23 cellular contexts compared by ENCODE assay signal in the genomic region with DNA sequence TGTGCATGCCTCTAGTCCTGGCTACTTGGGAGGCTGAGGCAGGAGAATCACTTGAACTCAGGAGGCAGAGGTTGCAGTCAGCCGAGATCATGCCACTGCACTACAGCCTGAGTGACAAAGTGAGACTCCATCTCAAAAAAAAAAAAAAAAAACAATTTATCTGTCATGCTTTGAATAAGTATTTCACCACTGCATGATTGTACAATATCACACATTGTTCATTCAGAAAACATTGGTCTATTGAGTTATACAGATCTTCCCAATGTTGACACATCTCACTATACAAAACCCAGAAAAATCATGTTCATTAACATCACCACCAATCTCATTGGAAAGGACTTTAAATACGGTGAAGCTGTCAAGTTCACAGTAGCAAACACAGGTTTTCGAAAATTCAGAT.
"Had no signal": no experiment of that assay in that cellular context is flagged by ENCODE, and none has a peak within 500 bp of the region (broad histone marks: within the 10 kb centered on the region; RNA-seq: fewer than 3 reads in every experiment).

No MANE protein-coding gene starts in this region.

- H3K27me3 ChIP-seq: esophagus squamous epithelium, right lobe of liver, tibial nerve had no signal

- H3K27ac ChIP-seq: epithelial cell of prostate, esophagus squamous epithelium, left ventricle myocardium inferior, right lobe of liver, tibial nerve had no signal

- H3K4me3 ChIP-seq: esophagus squamous epithelium, left ventricle myocardium inferior, lung, right lobe of liver, tibial nerve had no signal

- H3K4me1 Mint-ChIP-seq: central memory CD8-positive, alpha-beta T cell; nephron had no signal

- H3K4me1 ChIP-seq: esophagus squamous epithelium, left ventricle myocardium inferior, right lobe of liver, tibial nerve had no signal

- ATAC-seq: activated CD8-positive, alpha-beta memory T cell treated with anti-CD3 and anti-CD28 coated beads, Interleukin-2, amount 10 ng/mL, durations not matched to agents 7 days and 5 days; activated CD8-positive, alpha-beta T cell treated with anti-CD3 and anti-CD28 coated beads, Interleukin-2, amount 10 ng/mL, durations not matched to agents 7 days and 5 days; right lobe of liver had no signal

- H3K36me3 ChIP-seq: esophagus squamous epithelium, left ventricle myocardium inferior, right lobe of liver, tibial nerve had no signal

- DNase-seq: activated B cell treated with CpG ODN at 0.5 μM for 24 hours; activated CD4-positive, alpha-beta T cell treated with anti-CD3 and anti-CD28 coated beads, Interleukin-2, amount 50 U/mL, for 1 hour; activated CD8-positive, alpha-beta memory T cell treated with anti-CD3 and anti-CD28 coated beads, Interleukin-2, amount 10 ng/mL, durations not matched to agents 7 days and 5 days; activated CD8-positive, alpha-beta T cell treated with anti-CD3 and anti-CD28 coated beads, Interleukin-2, amount 10 ng/mL, durations not matched to agents 7 days and 5 days; activated effector memory CD4-positive, alpha-beta T cell treated with Interleukin-2 at 50 U/mL for 16 hours; activated naive CD4-positive, alpha-beta T cell treated with anti-CD3 and anti-CD28 coated beads for 36 hours; amygdala; effector CD4-positive, alpha-beta T cell; esophagus squamous epithelium; glutamatergic neuron; left ventricle myocardium inferior; mesendoderm; right lobe of liver; stimulated activated CD4-positive, alpha-beta T cell treated with anti-CD3 and anti-CD28 coated beads, Interleukin-2, amount 100 ng/mL, for 48 hours; T-helper 1 cell had no signal

- H3K4me3 Mint-ChIP-seq: activated B cell treated with CpG ODN at 0.5 μM for 24 hours; activated CD8-positive, alpha-beta memory T cell treated with anti-CD3 and anti-CD28 coated beads, Interleukin-2, amount 10 ng/mL, durations not matched to agents 7 days and 5 days; activated CD8-positive, alpha-beta T cell treated with anti-CD3 and anti-CD28 coated beads, Interleukin-2, amount 10 ng/mL, durations not matched to agents 7 days and 5 days; activated naive CD4-positive, alpha-beta T cell treated with anti-CD3 and anti-CD28 coated beads for 36 hours; central memory CD8-positive, alpha-beta T cell; dendritic cell treated with granulocyte-macrophage colony-stimulating factor and Interleukin-4, amounts not matched to agents 40 ng/mL and 50 ng/mL, for 4 days; nephron; stimulated activated naive CD8-positive, alpha-beta T cell treated with anti-CD3 and anti-CD28 coated beads, Interleukin-15, Interleukin-2, amounts not matched to agents 100 ng/mL and 50 ng/mL, for 24 hours; T-helper 2 cell treated with Interferon-gamma antibody and Interleukin-4, amounts not matched to agents 5 μg/mL and 100 μg/mL, for 36 hours had no signal

- H3K9me3 ChIP-seq: esophagus squamous epithelium, left ventricle myocardium inferior, right lobe of liver, tibial nerve had no signal

- H3K27ac Mint-ChIP-seq: activated B cell treated with CpG ODN at 0.5 μM for 24 hours; activated CD8-positive, alpha-beta memory T cell treated with anti-CD3 and anti-CD28 coated beads, Interleukin-2, amount 10 ng/mL, durations not matched to agents 7 days and 5 days; activated CD8-positive, alpha-beta T cell treated with anti-CD3 and anti-CD28 coated beads, Interleukin-2, amount 10 ng/mL, durations not matched to agents 7 days and 5 days; activated naive CD4-positive, alpha-beta T cell treated with anti-CD3 and anti-CD28 coated beads for 36 hours; dendritic cell treated with granulocyte-macrophage colony-stimulating factor and Interleukin-4, amounts not matched to agents 40 ng/mL and 50 ng/mL, for 4 days; nephron; T-helper 2 cell treated with Interferon-gamma antibody and Interleukin-4, amounts not matched to agents 5 μg/mL and 100 μg/mL, for 36 hours had no signal

- H3K9me3 Mint-ChIP-seq: activated B cell treated with CpG ODN at 0.5 μM for 24 hours; activated naive CD4-positive, alpha-beta T cell treated with anti-CD3 and anti-CD28 coated beads for 36 hours; central memory CD8-positive, alpha-beta T cell; dendritic cell treated with granulocyte-macrophage colony-stimulating factor and Interleukin-4, amounts not matched to agents 40 ng/mL and 50 ng/mL, for 4 days; nephron; stimulated activated naive CD8-positive, alpha-beta T cell treated with anti-CD3 and anti-CD28 coated beads, Interleukin-15, Interleukin-2, amounts not matched to agents 100 ng/mL and 50 ng/mL, for 24 hours; T-helper 2 cell treated with Interferon-gamma antibody and Interleukin-4, amounts not matched to agents 5 μg/mL and 100 μg/mL, for 36 hours had no signal
